1 cellular context compared by ENCODE assay signal in genomic region chr3:150743508-150743907, GRCh38.
TF ChIP-seq lines count a peak whose summit lies in the region.

No MANE protein-coding gene starts in this region.

TF ChIP-seq in A549, 52 proteins besides CTCF, POLR2A, EP300 and RAD21 (continued from another document):
- TF ChIP-seq, protein P1, sequence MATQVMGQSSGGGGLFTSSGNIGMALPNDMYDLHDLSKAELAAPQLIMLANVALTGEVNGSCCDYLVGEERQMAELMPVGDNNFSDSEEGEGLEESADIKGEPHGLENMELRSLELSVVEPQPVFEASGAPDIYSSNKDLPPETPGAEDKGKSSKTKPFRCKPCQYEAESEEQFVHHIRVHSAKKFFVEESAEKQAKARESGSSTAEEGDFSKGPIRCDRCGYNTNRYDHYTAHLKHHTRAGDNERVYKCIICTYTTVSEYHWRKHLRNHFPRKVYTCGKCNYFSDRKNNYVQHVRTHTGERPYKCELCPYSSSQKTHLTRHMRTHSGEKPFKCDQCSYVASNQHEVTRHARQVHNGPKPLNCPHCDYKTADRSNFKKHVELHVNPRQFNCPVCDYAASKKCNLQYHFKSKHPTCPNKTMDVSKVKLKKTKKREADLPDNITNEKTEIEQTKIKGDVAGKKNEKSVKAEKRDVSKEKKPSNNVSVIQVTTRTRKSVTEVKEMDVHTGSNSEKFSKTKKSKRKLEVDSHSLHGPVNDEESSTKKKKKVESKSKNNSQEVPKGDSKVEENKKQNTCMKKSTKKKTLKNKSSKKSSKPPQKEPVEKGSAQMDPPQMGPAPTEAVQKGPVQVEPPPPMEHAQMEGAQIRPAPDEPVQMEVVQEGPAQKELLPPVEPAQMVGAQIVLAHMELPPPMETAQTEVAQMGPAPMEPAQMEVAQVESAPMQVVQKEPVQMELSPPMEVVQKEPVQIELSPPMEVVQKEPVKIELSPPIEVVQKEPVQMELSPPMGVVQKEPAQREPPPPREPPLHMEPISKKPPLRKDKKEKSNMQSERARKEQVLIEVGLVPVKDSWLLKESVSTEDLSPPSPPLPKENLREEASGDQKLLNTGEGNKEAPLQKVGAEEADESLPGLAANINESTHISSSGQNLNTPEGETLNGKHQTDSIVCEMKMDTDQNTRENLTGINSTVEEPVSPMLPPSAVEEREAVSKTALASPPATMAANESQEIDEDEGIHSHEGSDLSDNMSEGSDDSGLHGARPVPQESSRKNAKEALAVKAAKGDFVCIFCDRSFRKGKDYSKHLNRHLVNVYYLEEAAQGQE (IDR thresholded peaks at IDR 0.05) = no peak
- TF ChIP-seq TFCP2L1 (CRISPR knock-in tag; IDR thresholded peaks at IDR 0.05) (no peak), CBX8 (IDR thresholded peaks at IDR 0.05) (no peak), ZSCAN20 (CRISPR knock-in tag; IDR thresholded peaks at IDR 0.05) (no peak), HOXB13 (CRISPR knock-in tag; IDR thresholded peaks at IDR 0.05; ENCODE audit: low read depth) (no peak), SREBF2 (IDR thresholded peaks at IDR 0.05) (no peak)
- TF ChIP-seq, protein P2, sequence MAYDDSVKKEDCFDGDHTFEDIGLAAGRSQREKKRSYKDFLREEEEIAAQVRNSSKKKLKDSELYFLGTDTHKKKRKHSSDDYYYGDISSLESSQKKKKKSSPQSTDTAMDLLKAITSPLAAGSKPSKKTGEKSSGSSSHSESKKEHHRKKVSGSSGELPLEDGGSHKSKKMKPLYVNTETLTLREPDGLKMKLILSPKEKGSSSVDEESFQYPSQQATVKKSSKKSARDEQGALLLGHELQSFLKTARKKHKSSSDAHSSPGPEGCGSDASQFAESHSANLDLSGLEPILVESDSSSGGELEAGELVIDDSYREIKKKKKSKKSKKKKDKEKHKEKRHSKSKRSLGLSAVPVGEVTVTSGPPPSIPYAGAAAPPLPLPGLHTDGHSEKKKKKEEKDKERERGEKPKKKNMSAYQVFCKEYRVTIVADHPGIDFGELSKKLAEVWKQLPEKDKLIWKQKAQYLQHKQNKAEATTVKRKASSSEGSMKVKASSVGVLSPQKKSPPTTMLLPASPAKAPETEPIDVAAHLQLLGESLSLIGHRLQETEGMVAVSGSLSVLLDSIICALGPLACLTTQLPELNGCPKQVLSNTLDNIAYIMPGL (CRISPR knock-in tag; IDR thresholded peaks at IDR 0.05; ENCODE audit: borderline replicate concordance) = no peak
